In genomic region chr5:34915139-34915855, GRCh38 we compare ENCODE assay signal across 8 cellular contexts. TPM values are rescaled to one million over a fixed set of nuclear protein-coding genes. Genes with fewer than 3 reads are reported as not detected.
DNase-seq lines count a peak whose midpoint lies in the region; ATAC-seq and TF ChIP-seq lines count a peak whose summit lies in the region.

BRIX1 (plus strand) TSS chr5:34915711; CDS start chr5:34915739, 28 bp downstream.
RAD1 (minus strand) TSS chr5:34915504; CDS start chr5:34914892, 612 bp downstream.

- no peaks in the 10 kb centered on the region for H3K9me3 ChIP-seq in Loucy (ENCODE audit: insufficient read depth, low read depth, low read length)
- H3K9me3 ChIP-seq in RWPE2 (ENCODE audit: severe bottlenecking), result no peaks in the 10 kb centered on the region

- H3K27me3 ChIP-seq in H7 (ENCODE audit: control insufficient read depth, insufficient read depth, low read length), result no peaks in the 10 kb centered on the region
- no peaks in the 10 kb centered on the region for H3K27me3 ChIP-seq in Loucy (ENCODE audit: insufficient read depth, low read length, poor library complexity, severe bottlenecking)
- no peaks in the 10 kb centered on the region for H3K27me3 ChIP-seq in RWPE2 (ENCODE audit: insufficient read depth, poor library complexity, severe bottlenecking)

- peak within 1 kb of the TSS; percentile 91 for H3K9ac ChIP-seq in Loucy (ENCODE audit: low read depth, low read length, poor library complexity, severe bottlenecking)

- H3K27ac Mint-ChIP-seq in activated T-helper 17 cell treated with anti-CD3 and anti-CD28 coated beads, Interleukin-2, amount 50 U/mL, for 72 hours, result no peak within 1 kb of the TSS
- H3K27ac Mint-ChIP-seq in naive thymus-derived CD8-positive, alpha-beta T cell, result peak within 1 kb of the TSS in 2 of 10 donors; percentile 46 to 85

- no peak within 1 kb of the TSS for H3K4me3 Mint-ChIP-seq in activated T-helper 17 cell treated with anti-CD3 and anti-CD28 coated beads, Interleukin-2, amount 50 U/mL, for 72 hours
- H3K4me3 Mint-ChIP-seq in naive thymus-derived CD8-positive, alpha-beta T cell, result peak within 1 kb of the TSS in 7 of 10 donors; percentile 6 to 70 (median 61)

- peak within 1 kb of the TSS; percentile 99 for H3K4me2 ChIP-seq in Loucy (ENCODE audit: low read depth, low read length, poor library complexity, severe bottlenecking)

- H3K9me2 ChIP-seq in Loucy (replicated peaks; ENCODE audit: low read depth, low read length), result no peaks in the 10 kb centered on the region

- H3K27ac ChIP-seq in RWPE2 (ENCODE audit: poor library complexity, severe bottlenecking), result peak within 1 kb of the TSS; percentile 67

- H3F3A ChIP-seq in Loucy (ENCODE audit: low read depth), result no peaks in the 10 kb centered on the region

- DNase-seq in ELR (ENCODE audit: low read depth) (peak; percentile 98), H7 (peak; percentile 91), RWPE2 (ENCODE audit: low spot score) (peak; percentile 98), fibroblast of mammary gland (ENCODE audit: low read depth) (peak; percentile 97)
- DNase-seq in naive thymus-derived CD8-positive, alpha-beta T cell, result peak; percentile 79 to 95 (median 91)
- peak; percentile 85 to 91 (median 88) for DNase-seq in stimulated activated naive CD4-positive, alpha-beta T cell (lab: John Stamatoyannopoulos, UW)

- peak within 1 kb of the TSS; percentile 93 for H2AFZ ChIP-seq in Loucy (ENCODE audit: low read length)

- peaks cover 93% of the 10 kb centered on the region for H3K79me2 ChIP-seq in Loucy (ENCODE audit: insufficient read depth, low read length)

- peak; percentile 99 for ATAC-seq in RWPE2 (ENCODE audit: low read depth)
- peak; percentile 98 for ATAC-seq in activated T-helper 17 cell treated with anti-CD3 and anti-CD28 coated beads, Interleukin-2, amount 50 U/mL, for 72 hours (replicated peaks)
- ATAC-seq in naive thymus-derived CD8-positive, alpha-beta T cell, result peak; percentile 96 to 97

- H3K36me3 Mint-ChIP-seq in activated T-helper 17 cell treated with anti-CD3 and anti-CD28 coated beads, Interleukin-2, amount 50 U/mL, for 72 hours (ENCODE audit: low read depth), result peaks cover 76% of the 10 kb centered on the region
- peaks cover 5 to 43% (median 6%) of the 10 kb centered on the region in 3 donors for H3K36me3 Mint-ChIP-seq in naive thymus-derived CD8-positive, alpha-beta T cell

- peaks cover 60% of the 10 kb centered on the region for H4K20me1 ChIP-seq in Loucy (ENCODE audit: insufficient read depth, low read length, poor library complexity, severe bottlenecking)

- POLR2A ChIA-PET in naive thymus-derived CD8-positive, alpha-beta T cell (lab: Charles Lee), result interaction anchor here (0.7 to 4.3 kb wide), 11 partner anchors 9 to 1327 kb away, joined by 3 to 111 read pairs (median 6); partner anchors contain the start of genes AMACR, DNAJC21, LMBRD2 and NADK2

- H3K4me1 Mint-ChIP-seq in activated T-helper 17 cell treated with anti-CD3 and anti-CD28 coated beads, Interleukin-2, amount 50 U/mL, for 72 hours, result peaks cover 16% of the 10 kb centered on the region
- H3K4me1 Mint-ChIP-seq in naive thymus-derived CD8-positive, alpha-beta T cell, result peaks cover 13 to 34% (median 27%) of the 10 kb centered on the region in 4 donors

- H3K4me3 ChIP-seq in H7 (ENCODE audit: insufficient read depth, low read depth, low read length) (peak within 1 kb of the TSS; percentile 97), Loucy (ENCODE audit: low read length, poor library complexity, severe bottlenecking) (peak within 1 kb of the TSS; percentile 97), RWPE2 (ENCODE audit: severe bottlenecking) (peak within 1 kb of the TSS; percentile 58), fibroblast of mammary gland (ENCODE audit: control insufficient read depth, low read depth, low read length) (peak within 1 kb of the TSS; percentile 86)

- no peak for TF ChIP-seq CTCF in Loucy (conservative IDR thresholded peaks at IDR 0.05; ENCODE audit: low read length)
- TF ChIP-seq CTCF in RWPE2 (IDR thresholded peaks at IDR 0.05; ENCODE audit: poor library complexity, severe bottlenecking), result no peak
- no peak for TF ChIP-seq CTCF in fibroblast of mammary gland (conservative IDR thresholded peaks at IDR 0.05; ENCODE audit: control insufficient read depth, insufficient read depth, low read depth, low read length)

- H3K27me3 Mint-ChIP-seq in activated T-helper 17 cell treated with anti-CD3 and anti-CD28 coated beads, Interleukin-2, amount 50 U/mL, for 72 hours, result no peaks in the 10 kb centered on the region
- no peaks in the 10 kb centered on the region for H3K27me3 Mint-ChIP-seq in naive thymus-derived CD8-positive, alpha-beta T cell

- H3K4me1 ChIP-seq in Loucy (ENCODE audit: insufficient read depth, low read length, poor library complexity, severe bottlenecking) (peaks cover 41% of the 10 kb centered on the region), RWPE2 (ENCODE audit: insufficient read depth, poor library complexity, severe bottlenecking) (peaks cover 23% of the 10 kb centered on the region)

- H3K36me3 ChIP-seq in H7 (replicated peaks; ENCODE audit: control insufficient read depth, insufficient read depth, low read length) (peaks cover 18% of the 10 kb centered on the region), Loucy (ENCODE audit: insufficient read depth, low read length) (peaks cover 24% of the 10 kb centered on the region), RWPE2 (ENCODE audit: low read depth) (peaks cover 74% of the 10 kb centered on the region)

- H3K9me3 Mint-ChIP-seq in activated T-helper 17 cell treated with anti-CD3 and anti-CD28 coated beads, Interleukin-2, amount 50 U/mL, for 72 hours, result no peaks in the 10 kb centered on the region
- H3K9me3 Mint-ChIP-seq in naive thymus-derived CD8-positive, alpha-beta T cell, result no peaks in the 10 kb centered on the region

RNA-seq across cellular contexts. Expression of gene BRIX1, which starts in this region (rescaled TPM):
- total RNA-seq in H7 (2014; rRNA removed; shearing (Covaris generic)), result 73.4 and 73.9 TPM in 2 replicates
- 10 to 100 TPM; 43.0 to 84.2 TPM for total RNA-seq in activated T-helper 17 cell treated with anti-CD3 and anti-CD28 coated beads, Interleukin-2, amount 50 U/mL, for 72 hours
- total RNA-seq in naive thymus-derived CD8-positive, alpha-beta T cell, result 10 to 100 TPM; 36.8 to 41.1 TPM
- 10 to 100 TPM; 43.4 to 49.9 (median 45.5) TPM for polyA plus RNA-seq in naive thymus-derived CD8-positive, alpha-beta T cell

RNA-seq across cellular contexts. Expression of gene RAD1, which starts in this region (rescaled TPM):
- 47.8 and 54.2 TPM in 2 replicates for total RNA-seq in H7 (2014; rRNA removed; shearing (Covaris generic))
- total RNA-seq in activated T-helper 17 cell treated with anti-CD3 and anti-CD28 coated beads, Interleukin-2, amount 50 U/mL, for 72 hours, result 10 to 100 TPM; 24.2 to 38.3 TPM
- total RNA-seq in naive thymus-derived CD8-positive, alpha-beta T cell, result 10 to 100 TPM; 29.5 to 33.9 TPM
- 10 to 100 TPM; 18.8 to 19.9 (median 19.4) TPM for polyA plus RNA-seq in naive thymus-derived CD8-positive, alpha-beta T cell

Comparison
In these comparisons a context has a peak if more than half of its experiments do, and no peak if none do; other contexts are left out.
1. Peak in every context shown above with its lines: DNase-seq, ATAC-seq, H3K4me3 ChIP-seq and H3K27ac ChIP-seq.